8 cellular contexts compared by ENCODE assay signal in genomic region chr20:4726710-4727391, GRCh38. TPM values are rescaled to one million over a fixed set of nuclear protein-coding genes. Genes with fewer than 3 reads are reported as not detected.
DNase-seq lines count a peak whose midpoint lies in the region; ATAC-seq and TF ChIP-seq lines count a peak whose summit lies in the region.

No MANE protein-coding gene starts in this region.

- TF ChIP-seq POLR2A in gastroesophageal sphincter (IDR thresholded peaks at IDR 0.05), result no peak

- peaks cover 19% of the 10 kb centered on the region for H3K4me1 Mint-ChIP-seq in activated B cell treated with CpG ODN at 0.5 μM for 24 hours
- H3K4me1 Mint-ChIP-seq in stimulated activated effector memory CD8-positive, alpha-beta T cell treated with anti-CD3 and anti-CD28 coated beads, Interleukin-12 subunit alpha, Interleukin-12 subunit beta, amount 100 ng/mL, for 72 hours, result peaks cover 13% of the 10 kb centered on the region

- WGBS in gastroesophageal sphincter (ENCODE audit: low coverage in 1 of 2), 2 donors, result 37 to 46% methylated on average over 15 to 16 of the region's 16 CpGs

- CTCF ChIA-PET in activated B cell treated with CpG ODN at 0.5 μM for 24 hours (lab: Charles Lee), result interaction anchor here (2.4 to 4.1 kb wide), 2 partner anchors 14 to 113 kb away, joined by 9 to 17 read pairs; no protein-coding TSS in a partner anchor

- H3K9me3 Mint-ChIP-seq in activated B cell treated with CpG ODN at 0.5 μM for 24 hours, result no peaks in the 10 kb centered on the region
- no peaks in the 10 kb centered on the region for H3K9me3 Mint-ChIP-seq in stimulated activated effector memory CD8-positive, alpha-beta T cell treated with anti-CD3 and anti-CD28 coated beads, Interleukin-12 subunit alpha, Interleukin-12 subunit beta, amount 100 ng/mL, for 72 hours

- intact Hi-C loops in activated B cell treated with CpG ODN at 0.5 μM for 24 hours (cut with micrococcal nuclease), result loop anchor here (1.0 to 10.0 kb wide), 3 partner anchors 14 to 718 kb away; no protein-coding TSS in a partner anchor

- H3K27ac ChIP-seq in gastroesophageal sphincter, result no peak overlapping the region

- H3K36me3 ChIP-seq in gastroesophageal sphincter, result no peaks in the 10 kb centered on the region

- peaks cover 14% of the 10 kb centered on the region for H3K27me3 ChIP-seq in gastroesophageal sphincter

- peak; percentile 80 for ATAC-seq in activated B cell treated with CpG ODN at 0.5 μM for 24 hours (ENCODE audit: low read depth)
- peak; percentile 64 for ATAC-seq in stimulated activated effector memory CD8-positive, alpha-beta T cell treated with anti-CD3 and anti-CD28 coated beads, Interleukin-12 subunit alpha, Interleukin-12 subunit beta, amount 100 ng/mL, for 72 hours
- ATAC-seq in HG03439 (IDR thresholded peaks at IDR 0.05; ENCODE audit: unreplicated experiment), result no peak
- no peak for ATAC-seq in GM19324 (IDR thresholded peaks at IDR 0.05; ENCODE audit: low FRiP score, unreplicated experiment)
- ATAC-seq in gastroesophageal sphincter, result no peak

- H3K9me3 ChIP-seq in gastroesophageal sphincter, result no peaks in the 10 kb centered on the region

- H3K27me3 Mint-ChIP-seq in activated B cell treated with CpG ODN at 0.5 μM for 24 hours, result no peaks in the 10 kb centered on the region

- POLR2A ChIA-PET in activated B cell treated with CpG ODN at 0.5 μM for 24 hours (lab: Charles Lee), result interaction anchor here (0.6 to 1.1 kb wide), 2 partner anchors 25 to 400 kb away, joined by 3 read pairs; partner anchors contain the start of gene CDS2

- DNase-seq in CD1c-positive myeloid dendritic cell (ENCODE audit: extremely low spot score), result peak; percentile 77
- DNase-seq in HCEC 1CT, result peak; percentile 76
- DNase-seq in activated B cell treated with CpG ODN at 0.5 μM for 24 hours, result no peak
- DNase-seq in fibroblast of pulmonary artery (ENCODE audit: low read depth), result peak; percentile 49
- no peak for DNase-seq in stimulated activated effector memory CD8-positive, alpha-beta T cell treated with anti-CD3 and anti-CD28 coated beads, Interleukin-12 subunit alpha, Interleukin-12 subunit beta, amount 100 ng/mL, for 72 hours (ENCODE audit: low spot score in 2 of 2)

- TF ChIP-seq EP300 in gastroesophageal sphincter (IDR thresholded peaks at IDR 0.05), result no peak

- no peak overlapping the region for H3K4me3 ChIP-seq in fibroblast of pulmonary artery (replicated peaks; ENCODE audit: low read depth, low read length)
- H3K4me3 ChIP-seq in gastroesophageal sphincter, result peak overlapping the region in 1 of 2 donors; percentile 14

- H3K4me1 ChIP-seq in gastroesophageal sphincter, result no peaks in the 10 kb centered on the region

- no peaks in the 10 kb centered on the region for H3K36me3 Mint-ChIP-seq in activated B cell treated with CpG ODN at 0.5 μM for 24 hours (ENCODE audit: low read depth)
- H3K36me3 Mint-ChIP-seq in stimulated activated effector memory CD8-positive, alpha-beta T cell treated with anti-CD3 and anti-CD28 coated beads, Interleukin-12 subunit alpha, Interleukin-12 subunit beta, amount 100 ng/mL, for 72 hours, result no peaks in the 10 kb centered on the region

- H3K4me3 Mint-ChIP-seq in activated B cell treated with CpG ODN at 0.5 μM for 24 hours, result peak overlapping the region; percentile 61
- H3K4me3 Mint-ChIP-seq in stimulated activated effector memory CD8-positive, alpha-beta T cell treated with anti-CD3 and anti-CD28 coated beads, Interleukin-12 subunit alpha, Interleukin-12 subunit beta, amount 100 ng/mL, for 72 hours, result peak overlapping the region; percentile 3

- peak overlapping the region; percentile 89 for H3K27ac Mint-ChIP-seq in activated B cell treated with CpG ODN at 0.5 μM for 24 hours
- no peak overlapping the region for H3K27ac Mint-ChIP-seq in stimulated activated effector memory CD8-positive, alpha-beta T cell treated with anti-CD3 and anti-CD28 coated beads, Interleukin-12 subunit alpha, Interleukin-12 subunit beta, amount 100 ng/mL, for 72 hours

- TF ChIP-seq CTCF in activated B cell treated with CpG ODN at 0.5 μM for 24 hours (IDR thresholded peaks at IDR 0.05) (no peak), fibroblast of pulmonary artery (IDR thresholded peaks at IDR 0.05; ENCODE audit: low read length, missing control alignments) (no peak), gastroesophageal sphincter (IDR thresholded peaks at IDR 0.05) (no peak)

RNA-seq across cellular contexts. Expression of gene PRND, which starts 5.1 kb away (rescaled TPM):
- total RNA-seq in activated B cell treated with CpG ODN at 0.5 μM for 24 hours, result not detected in 2 replicates
- not detected for total RNA-seq in gastroesophageal sphincter

RNA-seq across cellular contexts. Expression of gene PRNP, which starts 40.6 kb away (rescaled TPM):
- total RNA-seq in activated B cell treated with CpG ODN at 0.5 μM for 24 hours, result 34.2 and 35.9 TPM in 2 replicates
- total RNA-seq in gastroesophageal sphincter, result 100 to 1,000 TPM; 209 to 253 (median 211) TPM

Comparison
In these comparisons a context has a peak if more than half of its experiments do, and no peak if none do; other contexts are left out.
1. DNase-seq: peak in CD1c-positive myeloid dendritic cell (single experiment), HCEC 1CT (single experiment) and fibroblast of pulmonary artery (single experiment); none in activated B cell treated with CpG ODN at 0.5 μM for 24 hours (single experiment) and stimulated activated effector memory CD8-positive, alpha-beta T cell treated with anti-CD3 and anti-CD28 coated beads, Interleukin-12 subunit alpha, Interleukin-12 subunit beta, amount 100 ng/mL, for 72 hours (0 of 2).
2. ATAC-seq: peak in activated B cell treated with CpG ODN at 0.5 μM for 24 hours (single experiment) and stimulated activated effector memory CD8-positive, alpha-beta T cell treated with anti-CD3 and anti-CD28 coated beads, Interleukin-12 subunit alpha, Interleukin-12 subunit beta, amount 100 ng/mL, for 72 hours (single experiment); none in HG03439 (single experiment), GM19324 (single experiment) and gastroesophageal sphincter (single experiment).